Comparison of ENCODE assay signal across 8 cellular contexts in the genomic region with DNA sequence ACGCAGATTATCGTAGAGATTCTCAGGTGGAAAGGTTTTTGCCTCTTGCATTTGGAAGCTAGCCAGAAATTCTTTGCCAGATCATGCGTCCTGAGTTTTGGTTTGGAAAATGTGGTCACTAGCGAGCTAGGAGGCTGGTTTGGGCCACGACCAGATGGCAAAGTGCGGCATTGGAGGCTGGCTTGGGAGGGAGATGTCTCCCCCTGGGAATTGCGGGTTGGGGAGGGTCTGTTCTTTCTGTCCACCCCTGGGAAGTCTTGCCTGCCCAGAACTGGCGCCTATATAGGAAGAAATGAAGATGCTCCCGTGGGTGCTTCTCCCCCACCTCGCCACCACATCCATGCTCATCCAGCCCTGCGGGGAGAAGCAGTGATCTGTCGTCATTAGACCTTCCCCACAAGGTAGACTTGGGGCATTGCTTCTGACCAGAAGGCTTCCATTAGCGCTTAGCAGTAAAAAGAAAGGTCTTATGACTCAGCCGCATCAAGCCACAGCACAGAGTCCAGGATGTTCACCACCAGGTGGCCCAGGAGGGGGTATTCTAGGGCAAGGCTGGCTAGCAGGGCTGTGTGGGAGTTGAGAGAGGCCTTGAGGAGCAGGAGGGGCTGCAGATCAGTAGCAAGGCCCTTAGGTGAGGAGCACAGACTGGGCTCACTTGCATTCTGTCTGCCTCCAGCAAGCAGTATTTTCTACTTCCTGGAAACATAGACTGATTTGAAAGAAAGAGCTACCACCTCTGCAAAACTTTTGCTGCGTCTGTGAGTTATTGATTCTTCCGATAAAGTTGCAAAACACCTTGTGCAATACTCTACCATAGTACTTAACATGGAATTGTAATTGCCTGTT. TPM values are rescaled to one million over a fixed set of nuclear protein-coding genes. Genes with fewer than 3 reads are reported as not detected.
DNase-seq lines count a peak whose midpoint lies in the region; ATAC-seq and TF ChIP-seq lines count a peak whose summit lies in the region.

No MANE protein-coding gene starts in this region.

- intact Hi-C loops in breast epithelium (cut with DNase I; ENCODE audit: low total_unique reads): loop anchor here (5.0 kb wide), 1 partner anchor 298 kb away; no protein-coding TSS in a partner anchor

- TF ChIP-seq CTCF in BJ (IDR thresholded peaks at IDR 0.05; ENCODE audit: insufficient read depth, low read depth, low read length) (peak; percentile 75), WERI-Rb-1 (IDR thresholded peaks at IDR 0.05; ENCODE audit: low read depth, low read length) (peak; percentile 76), breast epithelium (IDR thresholded peaks at IDR 0.05) (peak; percentile 46 to 79 (median 76)), mesothelial cell of epicardium (IDR thresholded peaks at IDR 0.05; ENCODE audit: unreplicated experiment) (peak; percentile 25)

- H3K27me3 ChIP-seq in BJ (ENCODE audit: control insufficient read depth, insufficient read depth, low read length) (no peaks in the 10 kb centered on the region), WERI-Rb-1 (ENCODE audit: insufficient read depth, low read depth, severe bottlenecking) (no peaks in the 10 kb centered on the region), breast epithelium (no peaks in the 10 kb centered on the region)

- CTCF ChIA-PET in BJ (lab: Yijun Ruan, JAX): interaction anchor here (1.0 to 3.3 kb wide), 6 partner anchors 9 to 124 kb away, joined by 3 to 46 read pairs (median 10); a partner anchor contains a TSS

- H3K36me3 ChIP-seq in BJ (ENCODE audit: control insufficient read depth, insufficient read depth, low read length): no peaks in the 10 kb centered on the region
- no peaks in the 10 kb centered on the region for H3K36me3 ChIP-seq in WERI-Rb-1
- H3K36me3 ChIP-seq in breast epithelium: no peaks in the 10 kb centered on the region

- no peaks in the 10 kb centered on the region for H3K36me3 Mint-ChIP-seq in mesothelial cell of epicardium
- H3K36me3 Mint-ChIP-seq in stimulated activated naive B cell treated with anti-CD40 and anti-IgM and Interleukin-4, amounts not matched to agents 10 μg/mL and 1 μg/mL and 100 μg/mL, for 72 hours: peaks cover 14 to 21% of the 10 kb centered on the region in 2 donors

- in situ Hi-C loops in GM18951 (cut with MboI; ENCODE audit: low sequenced_read_pairs, unreplicated experiment): no loop called here

- peak overlapping the region; percentile 77 for H3K4me3 Mint-ChIP-seq in mesothelial cell of epicardium
- peak overlapping the region; percentile 36 to 64 for H3K4me3 Mint-ChIP-seq in stimulated activated naive B cell treated with anti-CD40 and anti-IgM and Interleukin-4, amounts not matched to agents 10 μg/mL and 1 μg/mL and 100 μg/mL, for 72 hours

- POLR2A ChIA-PET in BJ (lab: Charles Lee): interaction anchor here (0.7 kb wide), 1 partner anchor 150 kb away, joined by 3 read pairs; no protein-coding TSS in a partner anchor

- H3K4me3 ChIP-seq in BJ (ENCODE audit: low read depth, low read length) (no peak overlapping the region), WERI-Rb-1 (ENCODE audit: low read depth, low read length) (no peak overlapping the region), breast epithelium (no peak overlapping the region)

- no peaks in the 10 kb centered on the region for H3K27me3 Mint-ChIP-seq in mesothelial cell of epicardium (ENCODE audit: low read depth)
- no peaks in the 10 kb centered on the region for H3K27me3 Mint-ChIP-seq in stimulated activated naive B cell treated with anti-CD40 and anti-IgM and Interleukin-4, amounts not matched to agents 10 μg/mL and 1 μg/mL and 100 μg/mL, for 72 hours

- H3K4me1 ChIP-seq in breast epithelium: peaks cover 6 to 15% of the 10 kb centered on the region in 2 donors

- peak; percentile 21 for TF ChIP-seq POLR2A in GM18951 (IDR thresholded peaks at IDR 0.05; ENCODE audit: extremely low read depth, insufficient read depth, insufficient read length)
- TF ChIP-seq POLR2A in breast epithelium (IDR thresholded peaks at IDR 0.05): no peak

- peaks cover 60% of the 10 kb centered on the region for H3K4me1 Mint-ChIP-seq in mesothelial cell of epicardium
- peaks cover 44 to 81% of the 10 kb centered on the region in 2 donors for H3K4me1 Mint-ChIP-seq in stimulated activated naive B cell treated with anti-CD40 and anti-IgM and Interleukin-4, amounts not matched to agents 10 μg/mL and 1 μg/mL and 100 μg/mL, for 72 hours

- peak overlapping the region; percentile 97 for H3K27ac Mint-ChIP-seq in mesothelial cell of epicardium
- H3K27ac Mint-ChIP-seq in stimulated activated naive B cell treated with anti-CD40 and anti-IgM and Interleukin-4, amounts not matched to agents 10 μg/mL and 1 μg/mL and 100 μg/mL, for 72 hours: peak overlapping the region; percentile 92

- H3K27ac ChIP-seq in WERI-Rb-1: peak overlapping the region; percentile 63
- H3K27ac ChIP-seq in breast epithelium: peak overlapping the region; percentile 90 to 97

- H3K9me3 ChIP-seq in WERI-Rb-1 (ENCODE audit: severe bottlenecking) (peaks cover 3% of the 10 kb centered on the region), breast epithelium (no peaks in the 10 kb centered on the region)

- H3K9me3 Mint-ChIP-seq in mesothelial cell of epicardium: no peaks in the 10 kb centered on the region
- no peaks in the 10 kb centered on the region for H3K9me3 Mint-ChIP-seq in stimulated activated naive B cell treated with anti-CD40 and anti-IgM and Interleukin-4, amounts not matched to agents 10 μg/mL and 1 μg/mL and 100 μg/mL, for 72 hours

- ATAC-seq in stimulated activated naive B cell treated with anti-CD40 and anti-IgM and Interleukin-4, amounts not matched to agents 10 μg/mL and 1 μg/mL and 100 μg/mL, for 72 hours (replicated peaks): peak; percentile 54 to 55

- DNase-seq in BJ (ENCODE audit: low read depth) (peak; percentile 67), LHCN-M2 (ENCODE audit: low read depth) (peak; percentile 73), WERI-Rb-1 (peak; percentile 92), breast epithelium (ENCODE audit: low spot score in 2 of 2) (peak; percentile 60 to 65), mesothelial cell of epicardium (ENCODE audit: low spot score in 2 of 2, unreplicated experiment in 2 of 2) (no peak), COR-L47 (lab: John Stamatoyannopoulos, UW) (no peak)
- peak; percentile 79 for DNase-seq in stimulated activated naive B cell treated with anti-CD40 and anti-IgM and Interleukin-4, amounts not matched to agents 10 μg/mL and 1 μg/mL and 100 μg/mL, for 72 hours

RNA-seq across cellular contexts. Expression of a gene that starts 1.5 kb away (rescaled TPM):
- 239 and 455 TPM in 2 replicates for polyA plus RNA-seq in BJ (2011; rRNA removed)
- 361 and 482 TPM in 2 replicates for polyA minus RNA-seq in BJ (2011; rRNA and poly(A)+ RNA removed)
- total RNA-seq in LHCN-M2 (2014; rRNA removed) (266 and 303 TPM in 2 replicates), breast epithelium (100 to 1,000 TPM; 225 to 271 (median 252) TPM), mesothelial cell of epicardium (181 to 186 TPM (median 182 TPM) in 3 replicates)
- 244 TPM for polyA plus RNA-seq in LHCN-M2 (2012)

Comparison
In these comparisons a context has a peak if more than half of its experiments do, and no peak if none do; other contexts are left out.
1. DNase-seq: peak in BJ (single experiment), LHCN-M2 (single experiment), WERI-Rb-1 (single experiment), breast epithelium (2 of 2) and stimulated activated naive B cell treated with anti-CD40 and anti-IgM and Interleukin-4, amounts not matched to agents 10 μg/mL and 1 μg/mL and 100 μg/mL, for 72 hours (single experiment); none in mesothelial cell of epicardium (0 of 2) and COR-L47 (single experiment).
2. CTCF ChIP-seq: peak in every context shown above with its lines; median percentile 76 in WERI-Rb-1; 76 in breast epithelium; 75 in BJ; 25 in mesothelial cell of epicardium.